13 cellular contexts compared by ENCODE assay signal in genomic region chr2:20423847-20424246, GRCh38. TPM values are rescaled to one million over a fixed set of nuclear protein-coding genes. Genes with fewer than 3 reads are reported as not detected.
DNase-seq lines count a peak whose midpoint lies in the region; ATAC-seq, FAIRE-seq and TF ChIP-seq lines count a peak whose summit lies in the region.
"Had no signal": no experiment of that assay in that cellular context is flagged by ENCODE, and none has a peak within 500 bp of the region (broad histone marks: within the 10 kb centered on the region; RNA-seq: fewer than 3 reads in every experiment).

No MANE protein-coding gene starts in this region.

- H3K27ac ChIP-seq in liver (ENCODE audit: low read depth in 1 of 2, low read length in 2 of 2) (peak overlapping the region; percentile 14 to 43), HepG2 (ENCODE audit: extremely low read length, insufficient read depth, low read length) (no peak overlapping the region), colonic mucosa (peak overlapping the region; percentile 39), neutrophil (peak overlapping the region; percentile 94)

- POLR2A ChIA-PET in HepG2 (lab: Yijun Ruan, JAX) = interaction anchor here (1.1 to 8.6 kb wide), 5 partner anchors 12 to 26 kb away, joined by 3 to 95 read pairs (median 7); partner anchors contain the start of gene RHOB

- TF ChIP-seq CTCF in liver (IDR thresholded peaks at IDR 0.05; ENCODE audit: low read depth, low read length, missing input control) (no peak), HepG2 (CRISPR knock-in tag; IDR thresholded peaks at IDR 0.05) (no peak), colonic mucosa (IDR thresholded peaks at IDR 0.05) (no peak), neutrophil (IDR thresholded peaks at IDR 0.05) (no peak)

- H2AFZ ChIP-seq in HepG2 (ENCODE audit: low read length) = no peak overlapping the region

- H3K4me3 ChIP-seq in liver (ENCODE audit: low read depth in 1 of 3, low read length in 3 of 3) (no peak overlapping the region), HepG2 (replicated peaks in 1 of 3; ENCODE audit: insufficient read depth in 1 of 3, low read depth in 2 of 3, low read length in 3 of 3) (no peak overlapping the region), colonic mucosa (no peak overlapping the region), neutrophil (ENCODE audit: low read depth in 1 of 2, low read length in 1 of 2) (peak overlapping the region; percentile 56 to 68)
- H3K4me3 ChIP-seq: gastrocnemius medialis had no signal

- WGBS in liver = 98% methylated on average over 2 of the region's 2 CpGs
- 92% methylated on average over 2 of the region's 2 CpGs for WGBS in HepG2 (ENCODE audit: low lambda C conversion rate)

- H3K4me2 ChIP-seq in HepG2 (ENCODE audit: low read depth, low read length) = no peak overlapping the region

- H3K36me3 ChIP-seq in liver (ENCODE audit: control insufficient read depth in 4 of 4, insufficient read depth in 3 of 4, low read depth in 1 of 4, low read length in 3 of 4) (no peaks in the 10 kb centered on the region), HepG2 (replicated peaks in 1 of 2; ENCODE audit: control insufficient read depth in 1 of 2, insufficient read depth in 2 of 2, low read length in 2 of 2) (no peaks in the 10 kb centered on the region), colonic mucosa (no peaks in the 10 kb centered on the region), neutrophil (no peaks in the 10 kb centered on the region)
- H3K36me3 ChIP-seq: gastrocnemius medialis had no signal

- H4K20me1 ChIP-seq in HepG2 (ENCODE audit: insufficient read depth, low read length) = no peaks in the 10 kb centered on the region

- FAIRE-seq in HepG2 (lab: Jason Lieb, UNC) = no peak

- no TSS peak for BruUV-seq in HepG2 (replicated peaks; lab: Mats Ljungman, UMichigan)

- H3K9me3 ChIP-seq in liver (ENCODE audit: control insufficient read depth in 4 of 4, low read length in 3 of 4) (no peaks in the 10 kb centered on the region), HepG2 (ENCODE audit: low read length) (no peaks in the 10 kb centered on the region), colonic mucosa (no peaks in the 10 kb centered on the region), neutrophil (no peaks in the 10 kb centered on the region)
- H3K9me3 ChIP-seq: gastrocnemius medialis had no signal

- H3K9ac ChIP-seq in liver (ENCODE audit: low read depth in 1 of 2, low read length in 2 of 2) = no peak overlapping the region
- no peak overlapping the region for H3K9ac ChIP-seq in HepG2 (ENCODE audit: insufficient read depth, low read depth, low read length)
- peak overlapping the region in 1 of 2 donors; percentile 1 for H3K9ac ChIP-seq in colonic mucosa (ENCODE audit: low read depth in 2 of 2, low read length in 2 of 2)

- peaks cover 10 to 24% (median 20%) of the 10 kb centered on the region in 4 donors for H3K4me1 ChIP-seq in liver (ENCODE audit: control insufficient read depth in 4 of 4, insufficient read depth in 4 of 4, low read length in 3 of 4)
- peaks cover 67% of the 10 kb centered on the region for H3K4me1 ChIP-seq in HepG2 (ENCODE audit: insufficient read depth, low read length)
- H3K4me1 ChIP-seq in colonic mucosa = peaks cover 4% of the 10 kb centered on the region
- peaks cover 39 to 51% of the 10 kb centered on the region in 2 experiments for H3K4me1 ChIP-seq in neutrophil (ENCODE audit: control insufficient read depth in 1 of 2, insufficient read depth in 1 of 2, low read depth in 1 of 2, low read length in 1 of 2)

- H3K27me3 ChIP-seq in liver (ENCODE audit: control insufficient read depth in 4 of 4, insufficient read depth in 4 of 4, low read length in 3 of 4) = no peaks in the 10 kb centered on the region
- H3K27me3 ChIP-seq in HepG2 (ENCODE audit: control insufficient read depth in 1 of 2, insufficient read depth in 2 of 2, low read length in 2 of 2) = peaks cover 1 to 49% of the 10 kb centered on the region in 2 experiments
- no peaks in the 10 kb centered on the region for H3K27me3 ChIP-seq in colonic mucosa
- H3K27me3 ChIP-seq in neutrophil = no peaks in the 10 kb centered on the region
- H3K27me3 ChIP-seq: gastrocnemius medialis had no signal

- intact Hi-C loops in HepG2 (cut with micrococcal nuclease; ENCODE audit: unreplicated experiment) (no loop called here), colonic mucosa (cut with DNase I) (no loop called here)

- CTCF ChIA-PET in HepG2 (lab: Yijun Ruan, JAX; ENCODE audit: low intra/inter-chr PET ratio, low total read pairs) = no interaction called here

- in situ Hi-C loops in HepG2 (cut with HindIII; ENCODE audit: extremely low pct_ligation_motif_present, low pct_unique_long_range_greater_than_20kb) = no loop called here

- no peak for TF ChIP-seq RAD21 in liver (IDR thresholded peaks at IDR 0.05)
- TF ChIP-seq RAD21 in HepG2 (CRISPR knock-in tag; IDR thresholded peaks at IDR 0.05) = no peak

- H3K79me2 ChIP-seq in HepG2 (ENCODE audit: insufficient read depth, low read length) = no peaks in the 10 kb centered on the region

- TF ChIP-seq POLR2A in HepG2 (IDR thresholded peaks at IDR 0.05; ENCODE audit: insufficient read depth in 1 of 2, low read depth in 2 of 2, low read length in 2 of 2) = no peak
- TF ChIP-seq POLR2A in erythroblast (IDR thresholded peaks at IDR 0.05; ENCODE audit: low read length) = no peak

- ATAC-seq in HepG2 = no peak
- ATAC-seq in HG02852 (IDR thresholded peaks at IDR 0.05; ENCODE audit: unreplicated experiment) = no peak

- no peak for TF ChIP-seq EP300 in HepG2 (IDR thresholded peaks at IDR 0.05; ENCODE audit: low read depth in 2 of 2, low read length in 2 of 2)
- no peak for TF ChIP-seq EP300 in HepG2 (CRISPR knock-in tag; IDR thresholded peaks at IDR 0.05; ENCODE audit: borderline replicate concordance)

- DNase-seq in HepG2 (ENCODE audit: low spot score) (no peak), colonic mucosa (no peak), AG08396 (ENCODE audit: low spot score) (no peak), DMS79 treated with DMSO at 0.1 percent for 48 hours (lab: John Stamatoyannopoulos, UW) (no peak), erythroblast (lab: John Stamatoyannopoulos, UW) (no peak)
- DNase-seq: EL; gastrocnemius medialis; kidney glomerular epithelial cell; MV-4-11; stimulated activated CD4-positive, alpha-beta T cell treated with anti-CD3 and anti-CD28 coated beads, Interleukin-15, amount 100 ng/mL, for 24 hours had no signal

TF ChIP-seq in liver, 16 proteins besides CTCF, POLR2A, EP300 and RAD21 (continues in another document):
- TF ChIP-seq JUND (IDR thresholded peaks at IDR 0.05) = no peak
- TF ChIP-seq NR2F2 (IDR thresholded peaks at IDR 0.05) = no peak
- TF ChIP-seq SP1 (IDR thresholded peaks at IDR 0.05) = no peak
- TF ChIP-seq GABPA (IDR thresholded peaks at IDR 0.05 in 1 of 2, conservative IDR thresholded peaks at IDR 0.05 in 1 of 2) = no peak
- TF ChIP-seq, protein P1, sequence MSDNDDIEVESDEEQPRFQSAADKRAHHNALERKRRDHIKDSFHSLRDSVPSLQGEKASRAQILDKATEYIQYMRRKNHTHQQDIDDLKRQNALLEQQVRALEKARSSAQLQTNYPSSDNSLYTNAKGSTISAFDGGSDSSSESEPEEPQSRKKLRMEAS (IDR thresholded peaks at IDR 0.05) = no peak
- TF ChIP-seq FOXA2 (IDR thresholded peaks at IDR 0.05) = no peak

TF ChIP-seq in HepG2, 621 proteins besides CTCF, POLR2A, EP300 and RAD21 (continues in another document):
- TF ChIP-seq ZNF276 (CRISPR knock-in tag; IDR thresholded peaks at IDR 0.05; ENCODE audit: low read depth) (no peak), ZNF558 (CRISPR knock-in tag; IDR thresholded peaks at IDR 0.05; ENCODE audit: borderline replicate concordance) (no peak), GTF2F1 (IDR thresholded peaks at IDR 0.05; ENCODE audit: low read length) (no peak), ZNF33B (CRISPR knock-in tag; IDR thresholded peaks at IDR 0.05) (no peak), ZFP41 (CRISPR knock-in tag; IDR thresholded peaks at IDR 0.05; ENCODE audit: borderline replicate concordance) (no peak)

RNA-seq across cellular contexts. Expression of gene RHOB, which starts 23.0 kb away (rescaled TPM):
- 100 to 1,000 TPM in 1 of 2 donors, 10 to 100 TPM in 1; 82.6 to 634 TPM for total RNA-seq in liver
- polyA plus RNA-seq in liver = 100 to 1,000 TPM; 114 to 207 TPM
- total RNA-seq in HepG2 (2016; rRNA removed; fragmentation: Illumina TruSeq; extraction: Trizol) = 192 and 268 TPM in 2 replicates
- 40.2 and 44.0 TPM in 2 replicates for total RNA-seq in HepG2 (2016; cell fraction: cytosol; rRNA removed; fragmentation: Illumina TruSeq; extraction: Trizol; ENCODE audit: low read depth)
- total RNA-seq in HepG2 (2016; cell fraction: insoluble cytoplasmic fraction; rRNA removed; fragmentation: Illumina TruSeq; extraction: Trizol) = 176 and 281 TPM in 2 replicates
- 165 and 177 TPM in 2 replicates for total RNA-seq in HepG2 (2016; cell fraction: membrane; rRNA removed; fragmentation: Illumina TruSeq; extraction: Trizol)
- total RNA-seq in HepG2 (2016; cell fraction: nucleus; rRNA removed; fragmentation: Illumina TruSeq; extraction: Trizol) = 193 and 207 TPM in 2 replicates
- polyA plus RNA-seq in HepG2 (2011; rRNA removed) = 192 and 237 TPM in 2 replicates
- 193 and 210 TPM in 2 replicates for polyA plus RNA-seq in HepG2 (2011; cell fraction: cytosol; rRNA removed)
- 241 and 269 TPM in 2 replicates for polyA plus RNA-seq in HepG2 (2011; cell fraction: nucleus; rRNA removed)
- polyA plus RNA-seq in HepG2 (2012) = 158 and 213 TPM in 2 replicates
- polyA plus RNA-seq in HepG2 (2016; cell fraction: cytosol; fragmentation: Illumina TruSeq; extraction: Trizol; ENCODE audit: low read depth) = 33.6 and 36.3 TPM in 2 replicates
- 232 and 273 TPM in 2 replicates for polyA plus RNA-seq in HepG2 (2016; cell fraction: insoluble cytoplasmic fraction; fragmentation: Illumina TruSeq; extraction: Trizol; ENCODE audit: low read depth)
- 112 and 122 TPM in 2 replicates for polyA plus RNA-seq in HepG2 (2016; cell fraction: membrane; fragmentation: Illumina TruSeq; extraction: Trizol; ENCODE audit: low read depth)
- 333 and 350 TPM in 2 replicates for polyA plus RNA-seq in HepG2 (2016; cell fraction: nucleus; fragmentation: Illumina TruSeq; extraction: Trizol; ENCODE audit: insufficient read depth, low read depth)
- 88.5 and 225 TPM in 2 replicates for polyA minus RNA-seq in HepG2 (2011; rRNA and poly(A)+ RNA removed; ENCODE audit: low replicate concordance)
- polyA minus RNA-seq in HepG2 (2011; cell fraction: cytosol; rRNA and poly(A)+ RNA removed) = 132 and 167 TPM in 2 replicates
- 162 and 170 TPM in 2 replicates for polyA minus RNA-seq in HepG2 (2011; cell fraction: nucleus; rRNA and poly(A)+ RNA removed)
- total RNA-seq in colonic mucosa = 100 to 1,000 TPM in 1 of 2 donors, 10 to 100 TPM in 1; 77.5 to 165 TPM

Comparison
In these comparisons a context has a peak if more than half of its experiments do, and no peak if none do; other contexts are left out.
1. H3K4me3 ChIP-seq: peak in neutrophil (2 of 2); none in liver (0 of 3), HepG2 (0 of 3) and colonic mucosa (single experiment).